Comparison of ENCODE assay signal across 36 cellular contexts in genomic region chr3:82274897-82275296, GRCh38.
"Had no signal": no experiment of that assay in that cellular context is flagged by ENCODE, and none has a peak within 500 bp of the region (broad histone marks: within the 10 kb centered on the region; RNA-seq: fewer than 3 reads in every experiment).

No MANE protein-coding gene starts in this region.

- H2AFZ ChIP-seq: PC-9 had no signal

- H3K4me1 Mint-ChIP-seq: activated CD4-positive, alpha-beta memory T cell treated with anti-CD3 and anti-CD28 coated beads, Interleukin-2, amount 10 ng/mL, durations not matched to agents 7 days and 5 days; activated CD8-positive, alpha-beta memory T cell treated with anti-CD3 and anti-CD28 coated beads, Interleukin-2, amount 10 ng/mL, durations not matched to agents 7 days and 5 days; activated naive CD4-positive, alpha-beta T cell treated with anti-CD3 and anti-CD28 coated beads, Interleukin-2, amount 10 ng/mL, durations not matched to agents 7 days and 5 days; activated naive CD8-positive, alpha-beta T cell treated with anti-CD3 and anti-CD28 coated beads, Interleukin-2, amount 50 U/mL, for 24 hours; central memory CD8-positive, alpha-beta T cell had no signal

- H3K4me2 ChIP-seq: PC-9 had no signal

- FAIRE-seq: RCC 7860 had no signal

- H3K27ac Mint-ChIP-seq: activated CD4-positive, alpha-beta memory T cell treated with anti-CD3 and anti-CD28 coated beads, Interleukin-2, amount 10 ng/mL, durations not matched to agents 7 days and 5 days; activated CD8-positive, alpha-beta memory T cell treated with anti-CD3 and anti-CD28 coated beads, Interleukin-2, amount 10 ng/mL, durations not matched to agents 7 days and 5 days; activated naive CD4-positive, alpha-beta T cell treated with anti-CD3 and anti-CD28 coated beads, Interleukin-2, amount 10 ng/mL, durations not matched to agents 7 days and 5 days; activated naive CD8-positive, alpha-beta T cell; activated naive CD8-positive, alpha-beta T cell treated with anti-CD3 and anti-CD28 coated beads, Interleukin-2, amount 50 U/mL, for 24 hours had no signal

- H3K4me3 ChIP-seq: cardiac muscle cell, PC-9 had no signal

- H3K36me3 Mint-ChIP-seq: activated CD8-positive, alpha-beta memory T cell treated with anti-CD3 and anti-CD28 coated beads, Interleukin-2, amount 10 ng/mL, durations not matched to agents 7 days and 5 days; activated naive CD4-positive, alpha-beta T cell treated with anti-CD3 and anti-CD28 coated beads, Interleukin-2, amount 10 ng/mL, durations not matched to agents 7 days and 5 days; activated naive CD8-positive, alpha-beta T cell had no signal

- H3K4me3 Mint-ChIP-seq: activated CD4-positive, alpha-beta memory T cell treated with anti-CD3 and anti-CD28 coated beads, Interleukin-2, amount 10 ng/mL, durations not matched to agents 7 days and 5 days; activated CD8-positive, alpha-beta memory T cell treated with anti-CD3 and anti-CD28 coated beads, Interleukin-2, amount 10 ng/mL, durations not matched to agents 7 days and 5 days; activated naive CD4-positive, alpha-beta T cell treated with anti-CD3 and anti-CD28 coated beads, Interleukin-2, amount 10 ng/mL, durations not matched to agents 7 days and 5 days; activated naive CD8-positive, alpha-beta T cell; activated naive CD8-positive, alpha-beta T cell treated with anti-CD3 and anti-CD28 coated beads, Interleukin-2, amount 50 U/mL, for 24 hours; central memory CD8-positive, alpha-beta T cell had no signal

- H3K27ac ChIP-seq: cardiac muscle cell, PC-9, RWPE1, WERI-Rb-1 had no signal

- H3K27me3 ChIP-seq: cardiac muscle cell had no signal

- H3K27me3 Mint-ChIP-seq: activated CD4-positive, alpha-beta memory T cell treated with anti-CD3 and anti-CD28 coated beads, Interleukin-2, amount 10 ng/mL, durations not matched to agents 7 days and 5 days; activated CD8-positive, alpha-beta memory T cell treated with anti-CD3 and anti-CD28 coated beads, Interleukin-2, amount 10 ng/mL, durations not matched to agents 7 days and 5 days; activated naive CD4-positive, alpha-beta T cell treated with anti-CD3 and anti-CD28 coated beads, Interleukin-2, amount 10 ng/mL, durations not matched to agents 7 days and 5 days; activated naive CD8-positive, alpha-beta T cell; activated naive CD8-positive, alpha-beta T cell treated with anti-CD3 and anti-CD28 coated beads, Interleukin-2, amount 50 U/mL, for 24 hours; central memory CD8-positive, alpha-beta T cell had no signal

- DNase-seq: activated CD4-positive, alpha-beta memory T cell treated with anti-CD3 and anti-CD28 coated beads, Interleukin-2, amount 10 ng/mL, durations not matched to agents 7 days and 5 days; activated CD4-positive, alpha-beta T cell treated with anti-CD3 and anti-CD28 coated beads for 1 hour; activated CD4-positive, alpha-beta T cell treated with anti-CD3 and anti-CD28 coated beads for 48 hours; activated CD4-positive, CD25-positive, alpha-beta regulatory T cell; activated CD8-positive, alpha-beta memory T cell treated with anti-CD3 and anti-CD28 coated beads for 24 hours; activated CD8-positive, alpha-beta memory T cell treated with anti-CD3 and anti-CD28 coated beads, Interleukin-2, amount 10 ng/mL, durations not matched to agents 7 days and 5 days; activated CD8-positive, alpha-beta memory T cell treated with anti-CD3 and anti-CD28 coated beads, Interleukin-2, amount 50 U/mL, for 48 hours; activated effector memory CD4-positive, alpha-beta T cell treated with Interleukin-2 at 50 U/mL for 16 hours; activated naive CD4-positive, alpha-beta T cell treated with anti-CD3 and anti-CD28 coated beads, Interleukin-2, amount 10 ng/mL, durations not matched to agents 7 days and 5 days; activated naive CD8-positive, alpha-beta T cell treated with anti-CD3 and anti-CD28 coated beads, Interleukin-2, amount 50 U/mL, for 24 hours; activated T-cell treated with anti-CD3 and anti-CD28 coated beads, Interleukin-2, amount 50 U/mL, for 48 hours; anterior cingulate cortex; MM.1S; MV-4-11; NCI-H1092; NCI-H1436 treated with DMSO at 0.1 percent for 48 hours; NCI-H1694 treated with DMSO at 0.1 percent for 48 hours; NCI-H2029; NCI-H2171; NCI-H510A; NCI-H526; NCI-H748 treated with DMSO at 0.1 percent for 48 hours; NK-92 treated with Interleukin-12 subunit alpha and Interleukin-12 subunit beta, amount 100 ng/mL, for 24 hours; PC-9; SIG-M5; T-helper 1 cell; T-helper 2 cell; T-helper 9 cell; WERI-Rb-1 had no signal

- H3K36me3 ChIP-seq: cardiac muscle cell, WERI-Rb-1 had no signal

- ATAC-seq: activated CD8-positive, alpha-beta memory T cell treated with anti-CD3 and anti-CD28 coated beads, Interleukin-2, amount 10 ng/mL, durations not matched to agents 7 days and 5 days; activated naive CD8-positive, alpha-beta T cell treated with anti-CD3 and anti-CD28 coated beads, Interleukin-2, amount 50 U/mL, for 24 hours; Right ventricle myocardium inferior; SK-N-SH treated with all-trans-retinoic acid at 6 μM for 48 hours had no signal
